ENCODE assay signal across 2 cellular contexts in genomic region chr12:79531547-79531946, GRCh38.
TF ChIP-seq lines count a peak whose summit lies in the region.

No MANE protein-coding gene starts in this region.

TF ChIP-seq in SK-N-SH, 30 proteins besides CTCF, POLR2A, EP300 and RAD21:
- TF ChIP-seq GABPA (IDR thresholded peaks at IDR 0.05; ENCODE audit: low read depth) (no peak), USF2 (IDR thresholded peaks at IDR 0.05; ENCODE audit: borderline replicate concordance, low read depth, low read length) (no peak), TAF1 (IDR thresholded peaks at IDR 0.05; ENCODE audit: borderline replicate concordance, low read depth, low read length) (no peak), SMC3 (IDR thresholded peaks at IDR 0.05; ENCODE audit: low read depth, low read length) (no peak), RFX5 (IDR thresholded peaks at IDR 0.05; ENCODE audit: low read length) (no peak), FOXJ3 (CRISPR knock-in tag; IDR thresholded peaks at IDR 0.05) (no peak), SIN3A (IDR thresholded peaks at IDR 0.05; ENCODE audit: borderline replicate concordance, low read depth, low read length) (no peak)

TF ChIP-seq in SK-N-SH treated with all-trans-retinoic acid at 6 μM for 48 hours, 23 proteins besides CTCF, POLR2A, EP300 and RAD21:
- TF ChIP-seq TCF4 (CRISPR knock-in tag; IDR thresholded peaks at IDR 0.05; ENCODE audit: borderline replicate concordance) (no peak), ZC3H10 (CRISPR knock-in tag; IDR thresholded peaks at IDR 0.05) (no peak), ZNF8 (CRISPR knock-in tag; IDR thresholded peaks at IDR 0.05) (no peak)
